27 cellular contexts compared by ENCODE assay signal in genomic region chr12:25868193-25868592, GRCh38.
"Had no signal": no experiment of that assay in that cellular context is flagged by ENCODE, and none has a peak within 500 bp of the region (broad histone marks: within the 10 kb centered on the region; RNA-seq: fewer than 3 reads in every experiment).

No MANE protein-coding gene starts in this region.

- DNase-seq: colonic mucosa; cortex of kidney; dermis blood vessel endothelial cell; dorsolateral prefrontal cortex; effector CD4-positive, alpha-beta T cell; effector CD8-positive, alpha-beta T cell; effector memory CD4-positive, alpha-beta T cell; effector memory CD8-positive, alpha-beta T cell; endodermal cell; erythroblast; esophagus squamous epithelium; foreskin fibroblast; foreskin keratinocyte; foreskin melanocyte; gastrocnemius medialis; glutamatergic neuron; head of caudate nucleus; heart left ventricle; heart right ventricle had no signal

- H3K4me1 ChIP-seq: colonic mucosa, esophagus muscularis mucosa, foreskin keratinocyte, gastrocnemius medialis, gastroesophageal sphincter, heart left ventricle, heart right ventricle had no signal

- FAIRE-seq: colon, endometrium, endothelial cell of umbilical vein, frontal cortex had no signal

- H3K27me3 ChIP-seq: colonic mucosa, esophagus muscularis mucosa, esophagus squamous epithelium, foreskin keratinocyte, gastrocnemius medialis, gastroesophageal sphincter, heart left ventricle had no signal

- H3K4me3 ChIP-seq: colonic mucosa, coronary artery, dorsolateral prefrontal cortex, esophagus muscularis mucosa, esophagus squamous epithelium, gastrocnemius medialis, gastroesophageal sphincter, heart left ventricle, heart right ventricle had no signal

- H3K36me3 ChIP-seq: colonic mucosa, esophagus muscularis mucosa, esophagus squamous epithelium, gastrocnemius medialis, gastroesophageal sphincter, heart left ventricle, heart right ventricle had no signal

- H3K9me3 ChIP-seq: colonic mucosa, esophagus muscularis mucosa, esophagus squamous epithelium, gastrocnemius medialis had no signal

- H3K27ac ChIP-seq: colonic mucosa, coronary artery, dorsolateral prefrontal cortex, epithelial cell of prostate, esophagus muscularis mucosa, esophagus squamous epithelium, foreskin keratinocyte, gastrocnemius medialis, gastroesophageal sphincter, heart left ventricle, heart right ventricle had no signal
